8 cellular contexts compared by ENCODE assay signal in the genomic region with DNA sequence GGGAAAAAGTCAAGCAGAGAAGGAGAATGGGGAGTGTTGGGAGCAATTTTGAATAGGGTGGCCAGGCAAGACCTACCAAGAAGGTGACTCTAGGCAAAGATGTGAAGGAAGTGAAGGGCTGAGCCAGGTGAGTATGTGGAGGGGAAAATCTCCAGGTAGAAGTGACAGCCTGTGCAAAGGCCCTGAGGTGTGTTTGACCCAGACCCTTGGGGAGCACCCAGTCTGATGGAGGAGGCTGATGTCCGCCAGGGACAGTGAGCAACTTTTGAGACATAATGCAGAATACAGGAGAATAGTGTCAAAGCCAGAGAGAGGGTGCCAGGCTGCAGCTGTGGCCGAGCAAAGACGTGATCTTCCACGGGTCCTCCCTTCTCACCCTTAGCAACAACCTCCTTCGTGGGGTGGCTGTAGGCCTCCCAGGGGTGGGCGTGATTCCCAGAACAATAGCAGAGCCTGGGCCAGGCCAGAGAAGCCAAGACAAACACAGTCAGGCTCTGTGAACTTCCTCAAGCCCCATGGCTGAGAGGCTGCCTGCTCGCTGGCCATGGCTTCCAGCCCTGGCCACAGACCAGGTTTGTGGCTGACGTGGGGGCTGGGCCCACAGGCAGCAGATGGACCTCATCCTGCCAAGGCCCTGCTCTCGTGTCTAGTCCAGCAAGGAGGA. TPM values are rescaled to one million over a fixed set of nuclear protein-coding genes. Genes with fewer than 3 reads are reported as not detected.
A peak's percentile ranks its signal among the peaks of the same experiment; 100 is the strongest.
DNase-seq lines count a peak whose midpoint lies in the region; ATAC-seq and TF ChIP-seq lines count a peak whose summit lies in the region.

No MANE protein-coding gene starts in this region.

- CTCF ChIA-PET in naive thymus-derived CD4-positive, alpha-beta T cell (lab: Charles Lee): interaction anchor here (0.9 to 2.6 kb wide), 5 partner anchors 28 to 260 kb away, joined by 3 to 17 read pairs (median 6); no protein-coding TSS in a partner anchor
- CTCF ChIA-PET in HEK293T (lab: Yijun Ruan, JAX): no interaction called here

- peaks cover 0 to 20% (median 5%) of the 10 kb centered on the region in 7 donors for H3K4me1 Mint-ChIP-seq in naive thymus-derived CD4-positive, alpha-beta T cell

- intact Hi-C loops in naive thymus-derived CD4-positive, alpha-beta T cell (cut with micrococcal nuclease): loop anchor here (1.0 to 2.0 kb wide), 6 partner anchors 28 to 564 kb away; a partner anchor contains a TSS

- peaks cover 0 to 24% (median 6%) of the 10 kb centered on the region in 5 donors for H3K36me3 Mint-ChIP-seq in naive thymus-derived CD4-positive, alpha-beta T cell

- H3K4me3 ChIP-seq in AG09309 (ENCODE audit: control insufficient read depth, low read depth, low read length) (no peak overlapping the region), epithelial cell of proximal tubule (ENCODE audit: low read depth, low read length) (no peak overlapping the region)
- H3K4me3 ChIP-seq in naive thymus-derived CD4-positive, alpha-beta T cell (ENCODE audit: low read length): no peak overlapping the region

- POLR2A ChIA-PET in naive thymus-derived CD4-positive, alpha-beta T cell (lab: Charles Lee): no interaction called here
- POLR2A ChIA-PET in HEK293T (lab: Yijun Ruan, JAX): no interaction called here

- H3K4me1 ChIP-seq in naive thymus-derived CD4-positive, alpha-beta T cell (ENCODE audit: control insufficient read depth in 2 of 2, insufficient read depth in 2 of 2, low read length in 2 of 2): no peaks in the 10 kb centered on the region

- no peak overlapping the region for H3K27ac ChIP-seq in naive thymus-derived CD4-positive, alpha-beta T cell (ENCODE audit: low read depth, low read length)

- peak; percentile 94 for DNase-seq in AG09309 (ENCODE audit: low read depth)
- DNase-seq in RPMI7951 (ENCODE audit: low read depth): peak; percentile 98
- DNase-seq in epithelial cell of proximal tubule (ENCODE audit: low read depth): peak; percentile 45
- DNase-seq in naive thymus-derived CD4-positive, alpha-beta T cell: no peak
- no peak for DNase-seq in GM13977 (ENCODE audit: low spot score)
- DNase-seq in HEK293T (ENCODE audit: extremely low spot score): no peak

- H3K9me3 ChIP-seq in naive thymus-derived CD4-positive, alpha-beta T cell (ENCODE audit: control insufficient read depth in 2 of 3, low read length in 3 of 3): no peaks in the 10 kb centered on the region

- TF ChIP-seq CTCF in AG09309 (IDR thresholded peaks at IDR 0.05; ENCODE audit: control insufficient read depth, insufficient read depth, low read depth, low read length, missing control alignments) (no peak), epithelial cell of proximal tubule (conservative IDR thresholded peaks at IDR 0.05; ENCODE audit: low read depth, low read length) (no peak), GM13977 (IDR thresholded peaks at IDR 0.05; ENCODE audit: extremely low read depth, insufficient read depth, missing control alignments) (no peak)

- in situ Hi-C loops in GM13977 (cut with MboI; ENCODE audit: low pct_unique_long_range_greater_than_20kb, low sequenced_read_pairs, unreplicated experiment): no loop called here

- no peak overlapping the region for H3K4me3 Mint-ChIP-seq in naive thymus-derived CD4-positive, alpha-beta T cell

- ATAC-seq in naive thymus-derived CD4-positive, alpha-beta T cell: no peak
- ATAC-seq in GM19035 (IDR thresholded peaks at IDR 0.05; ENCODE audit: unreplicated experiment) (no peak), GM21515 (IDR thresholded peaks at IDR 0.05; ENCODE audit: unreplicated experiment) (no peak)

- H3K27me3 ChIP-seq in naive thymus-derived CD4-positive, alpha-beta T cell (ENCODE audit: control insufficient read depth in 2 of 2, insufficient read depth in 2 of 2, low read length in 2 of 2): no peaks in the 10 kb centered on the region

- no peaks in the 10 kb centered on the region for H3K9me3 Mint-ChIP-seq in naive thymus-derived CD4-positive, alpha-beta T cell

- H3K36me3 ChIP-seq in naive thymus-derived CD4-positive, alpha-beta T cell (ENCODE audit: control insufficient read depth in 2 of 3, insufficient read depth in 3 of 3, low read length in 3 of 3): peaks cover 0 to 77% (median 0%) of the 10 kb centered on the region in 3 experiments

- peak overlapping the region in 5 of 9 donors; percentile 25 to 71 (median 47) for H3K27ac Mint-ChIP-seq in naive thymus-derived CD4-positive, alpha-beta T cell

- H3K27me3 Mint-ChIP-seq in naive thymus-derived CD4-positive, alpha-beta T cell: no peaks in the 10 kb centered on the region

TF ChIP-seq in HEK293T, 16 proteins besides CTCF, POLR2A, EP300 and RAD21:
- TF ChIP-seq BHLHE40 (IDR thresholded peaks at IDR 0.05; ENCODE audit: borderline replicate concordance): no peak
- TF ChIP-seq ARNT (IDR thresholded peaks at IDR 0.05): no peak
- TF ChIP-seq TARDBP (IDR thresholded peaks at IDR 0.05): no peak
- no peak for TF ChIP-seq SUZ12 (IDR thresholded peaks at IDR 0.05)
- TF ChIP-seq L3MBTL2 (conservative IDR thresholded peaks at IDR 0.05): no peak
- no peak for TF ChIP-seq ELF4 (IDR thresholded peaks at IDR 0.05)
- no peak for TF ChIP-seq CTBP1 (IDR thresholded peaks at IDR 0.05; ENCODE audit: borderline replicate concordance)
- TF ChIP-seq FOXA1 (IDR thresholded peaks at IDR 0.05): no peak
- no peak for TF ChIP-seq ZNF384 (IDR thresholded peaks at IDR 0.05)
- no peak for TF ChIP-seq FOXM1 (IDR thresholded peaks at IDR 0.05; ENCODE audit: borderline replicate concordance)
- TF ChIP-seq HDGF (IDR thresholded peaks at IDR 0.05; ENCODE audit: borderline replicate concordance): no peak
- TF ChIP-seq LEF1 (IDR thresholded peaks at IDR 0.05; ENCODE audit: borderline replicate concordance): no peak
- TF ChIP-seq FOXK2 (IDR thresholded peaks at IDR 0.05): no peak
- TF ChIP-seq, protein P1, sequence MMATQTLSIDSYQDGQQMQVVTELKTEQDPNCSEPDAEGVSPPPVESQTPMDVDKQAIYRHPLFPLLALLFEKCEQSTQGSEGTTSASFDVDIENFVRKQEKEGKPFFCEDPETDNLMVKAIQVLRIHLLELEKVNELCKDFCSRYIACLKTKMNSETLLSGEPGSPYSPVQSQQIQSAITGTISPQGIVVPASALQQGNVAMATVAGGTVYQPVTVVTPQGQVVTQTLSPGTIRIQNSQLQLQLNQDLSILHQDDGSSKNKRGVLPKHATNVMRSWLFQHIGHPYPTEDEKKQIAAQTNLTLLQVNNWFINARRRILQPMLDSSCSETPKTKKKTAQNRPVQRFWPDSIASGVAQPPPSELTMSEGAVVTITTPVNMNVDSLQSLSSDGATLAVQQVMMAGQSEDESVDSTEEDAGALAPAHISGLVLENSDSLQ (IDR thresholded peaks at IDR 0.05): no peak
- no peak for TF ChIP-seq NFRKB (IDR thresholded peaks at IDR 0.05)

RNA-seq across cellular contexts. Expression of a gene that starts 58.1 kb away (rescaled TPM):
- total RNA-seq in RPMI7951 (2014; rRNA removed; shearing (Covaris generic)): 58.6 and 59.0 TPM in 2 replicates
- 24.2 and 27.9 TPM in 2 replicates for total RNA-seq in epithelial cell of proximal tubule
- 10 to 100 TPM; 34.5 to 87.5 (median 35.6) TPM for total RNA-seq in naive thymus-derived CD4-positive, alpha-beta T cell
- polyA plus RNA-seq in naive thymus-derived CD4-positive, alpha-beta T cell: 1 to 10 TPM; 3.0 to 3.2 TPM

Comparison
In these comparisons a context has a peak if more than half of its experiments do, and no peak if none do; other contexts are left out.
1. DNase-seq: peak in AG09309 (single experiment), RPMI7951 (single experiment) and epithelial cell of proximal tubule (single experiment); none in naive thymus-derived CD4-positive, alpha-beta T cell (0 of 9), GM13977 (single experiment) and HEK293T (single experiment).